Comparison of ENCODE assay signal across 1 cellular context in genomic region chr17:48930435-48930873, GRCh38.
A peak's percentile ranks its signal among the peaks of the same experiment; 100 is the strongest.
TF ChIP-seq lines count a peak whose summit lies in the region.

No MANE protein-coding gene starts in this region.

TF ChIP-seq in K562, 482 proteins besides CTCF, POLR2A, EP300 and RAD21:
- TF ChIP-seq SUPT5H (IDR thresholded peaks at IDR 0.05) (peak; percentile 37; the same call in 1 of the 2 replicates), E4F1 (CRISPR knock-in tag; IDR thresholded peaks at IDR 0.05; ENCODE audit: borderline replicate concordance) (no peak), POLR2G (IDR thresholded peaks at IDR 0.05; ENCODE audit: low read depth, low read length) (0 out of 2 replicates have a peak, but pooled peaks have one; percentile 28), FOXJ3 (CRISPR knock-in tag; IDR thresholded peaks at IDR 0.05) (no peak)
